In genomic region chr15:51982013-51982769, GRCh38 we compare ENCODE assay signal across 8 cellular contexts. TPM values are rescaled to one million over a fixed set of nuclear protein-coding genes. Genes with fewer than 3 reads are reported as not detected.
A peak's percentile ranks its signal among the peaks of the same experiment; 100 is the strongest.
DNase-seq lines count a peak whose midpoint lies in the region; ATAC-seq lines count a peak whose summit lies in the region.

No MANE protein-coding gene starts in this region.

- no peaks in the 10 kb centered on the region for H3K9me3 ChIP-seq in aorta (ENCODE audit: control insufficient read depth, low read length)

- intact Hi-C loops in aorta (cut with DNase I) = no loop called here

- H3K27me3 ChIP-seq in aorta (ENCODE audit: control insufficient read depth in 1 of 2, insufficient read depth in 2 of 2, low read length in 1 of 2) = no peaks in the 10 kb centered on the region

- no peak overlapping the region for H3K4me3 ChIP-seq in aorta (ENCODE audit: low read length in 2 of 2)

- H3K4me1 ChIP-seq in aorta (ENCODE audit: control insufficient read depth in 1 of 2, insufficient read depth in 2 of 2, low read length in 2 of 2) = no peaks in the 10 kb centered on the region

- WGBS in aorta, 2 donors = 11 to 32% methylated on average over 7 of the region's 7 CpGs

- ATAC-seq in GM19324 (IDR thresholded peaks at IDR 0.05; ENCODE audit: low FRiP score, unreplicated experiment) = peak; percentile 76
- ATAC-seq in HG03354 (IDR thresholded peaks at IDR 0.05; ENCODE audit: poor library complexity, severe bottlenecking, unreplicated experiment) = peak; percentile 90
- peak; percentile 46 for ATAC-seq in aorta (ENCODE audit: low FRiP score)

- peak; percentile 53 for DNase-seq in D341Med (ENCODE audit: low spot score)
- DNase-seq in NCI-H82 treated with DMSO at 0.1 percent for 48 hours (lab: John Stamatoyannopoulos, UW; ENCODE audit: unreplicated experiment) = peak; percentile 10
- peak; percentile 74 for DNase-seq in activated CD8-positive, alpha-beta memory T cell treated with anti-CD3 and anti-CD28 coated beads, Interleukin-2, amount 50 U/mL, for 48 hours
- peak; percentile 74 for DNase-seq in fibroblast of gingiva (ENCODE audit: low read depth)
- peak; percentile 7 for DNase-seq in occipital lobe (lab: John Stamatoyannopoulos, UW)
- no peak for DNase-seq in aorta

- no peak overlapping the region for H3K27ac ChIP-seq in aorta (ENCODE audit: low read depth in 1 of 2, low read length in 2 of 2)

- H3K36me3 ChIP-seq in aorta (ENCODE audit: control insufficient read depth in 1 of 2, insufficient read depth in 2 of 2, low read length in 1 of 2) = no peaks in the 10 kb centered on the region

RNA-seq across cellular contexts. Expression of gene LEO1, which starts 10.6 kb away (rescaled TPM):
- total RNA-seq in occipital lobe (42.1 TPM), aorta (1 to 10 TPM; 8.4 to 9.5 TPM)
- 10 to 100 TPM in 1 of 2 donors, 1 to 10 TPM in 1; 7.4 to 10.3 TPM for polyA plus RNA-seq in aorta

RNA-seq across cellular contexts. Expression of gene MAPK6, which starts 36.8 kb away (rescaled TPM):
- total RNA-seq in occipital lobe (98.3 TPM), aorta (10 to 100 TPM; 23.4 to 27.1 TPM)
- polyA plus RNA-seq in aorta = 10 to 100 TPM in 1 of 2 donors, 1 to 10 TPM in 1; 5.6 to 10.4 TPM

Comparison
In these comparisons a context has a peak if more than half of its experiments do, and no peak if none do; other contexts are left out.
1. DNase-seq: peak in D341Med (single experiment), NCI-H82 treated with DMSO at 0.1 percent for 48 hours (single experiment), activated CD8-positive, alpha-beta memory T cell treated with anti-CD3 and anti-CD28 coated beads, Interleukin-2, amount 50 U/mL, for 48 hours (single experiment), fibroblast of gingiva (single experiment) and occipital lobe (single experiment); none in aorta (0 of 2).
2. Peak in every context shown above with its lines, with median percentiles within 50 percentile points of each other: ATAC-seq.